10 cellular contexts compared by ENCODE assay signal in genomic region chr2:43159797-43160196, GRCh38.
DNase-seq lines count a peak whose midpoint lies in the region; ATAC-seq and TF ChIP-seq lines count a peak whose summit lies in the region.
"Had no signal": no experiment of that assay in that cellular context is flagged by ENCODE, and none has a peak within 500 bp of the region (broad histone marks: within the 10 kb centered on the region; RNA-seq: fewer than 3 reads in every experiment).

No MANE protein-coding gene starts in this region.

- intact Hi-C loops in activated CD4-positive, alpha-beta T cell treated with anti-CD3 and anti-CD28 coated beads, Interleukin-2, amount 10 ng/mL, durations not matched to agents 24 days and 14 days (cut with micrococcal nuclease), result loop anchor here (1.0 to 5.0 kb wide), 7 partner anchors 11 to 398 kb away; partner anchors contain the start of gene ZFP36L2
- intact Hi-C loops in left lung (cut with DNase I), result no loop called here

- H3K4me1 ChIP-seq in left lung (peaks cover 20 to 56% of the 10 kb centered on the region in 2 donors), stomach smooth muscle (ENCODE audit: control insufficient read depth, insufficient read depth, low read length) (peaks cover 33% of the 10 kb centered on the region)

- no peak for TF ChIP-seq CTCF in left lung (IDR thresholded peaks at IDR 0.05)
- no peak for TF ChIP-seq CTCF in chondrocyte (IDR thresholded peaks at IDR 0.05)

- H3K36me3 Mint-ChIP-seq in activated CD4-positive, alpha-beta T cell treated with anti-CD3 and anti-CD28 coated beads, Interleukin-2, amount 10 ng/mL, durations not matched to agents 24 days and 14 days (ENCODE audit: low read depth), result no peaks in the 10 kb centered on the region
- no peaks in the 10 kb centered on the region for H3K36me3 Mint-ChIP-seq in activated CD8-positive, alpha-beta T cell treated with anti-CD3 and anti-CD28 coated beads, Interleukin-2, amount 10 ng/mL, durations not matched to agents 7 days and 5 days (ENCODE audit: low read depth)
- no peaks in the 10 kb centered on the region for H3K36me3 Mint-ChIP-seq in chondrocyte (ENCODE audit: low read depth)

- H3K4me3 ChIP-seq in left lung (no peak overlapping the region), stomach smooth muscle (ENCODE audit: low read length in 2 of 2) (no peak overlapping the region)

- ATAC-seq in activated CD8-positive, alpha-beta T cell treated with anti-CD3 and anti-CD28 coated beads, Interleukin-2, amount 10 ng/mL, durations not matched to agents 7 days and 5 days, result no peak
- no peak for ATAC-seq in left lung
- no peak for ATAC-seq in HG02938 (IDR thresholded peaks at IDR 0.05; ENCODE audit: unreplicated experiment)

- H3K27me3 Mint-ChIP-seq in activated CD4-positive, alpha-beta T cell treated with anti-CD3 and anti-CD28 coated beads, Interleukin-2, amount 10 ng/mL, durations not matched to agents 24 days and 14 days, result no peaks in the 10 kb centered on the region
- H3K27me3 Mint-ChIP-seq in activated CD8-positive, alpha-beta T cell treated with anti-CD3 and anti-CD28 coated beads, Interleukin-2, amount 10 ng/mL, durations not matched to agents 7 days and 5 days (ENCODE audit: low read depth), result no peaks in the 10 kb centered on the region
- H3K27me3 Mint-ChIP-seq in chondrocyte (ENCODE audit: low read depth), result no peaks in the 10 kb centered on the region

- no peaks in the 10 kb centered on the region for H3K27me3 ChIP-seq in left lung
- H3K27me3 ChIP-seq in stomach smooth muscle (ENCODE audit: control insufficient read depth in 1 of 2, insufficient read depth in 2 of 2, low read length in 2 of 2), result no peaks in the 10 kb centered on the region

- CTCF ChIA-PET in activated CD8-positive, alpha-beta T cell treated with anti-CD3 and anti-CD28 coated beads, Interleukin-2, amount 10 ng/mL, durations not matched to agents 7 days and 5 days (lab: Charles Lee), result interaction anchor here (0.9 to 4.1 kb wide), 7 partner anchors 9 to 69 kb away, joined by 3 to 28 read pairs (median 4); no protein-coding TSS in a partner anchor

- H3K36me3 ChIP-seq in left lung, result no peaks in the 10 kb centered on the region
- no peaks in the 10 kb centered on the region for H3K36me3 ChIP-seq in stomach smooth muscle (ENCODE audit: control insufficient read depth in 2 of 2, insufficient read depth in 2 of 2, low read length in 2 of 2)

- peak overlapping the region; percentile 98 for H3K27ac Mint-ChIP-seq in activated CD4-positive, alpha-beta T cell treated with anti-CD3 and anti-CD28 coated beads, Interleukin-2, amount 10 ng/mL, durations not matched to agents 24 days and 14 days
- peak overlapping the region; percentile 95 for H3K27ac Mint-ChIP-seq in activated CD8-positive, alpha-beta T cell treated with anti-CD3 and anti-CD28 coated beads, Interleukin-2, amount 10 ng/mL, durations not matched to agents 7 days and 5 days
- no peak overlapping the region for H3K27ac Mint-ChIP-seq in chondrocyte (ENCODE audit: unreplicated experiment)

- H3K27ac ChIP-seq in left lung, result peak overlapping the region; percentile 79 to 90
- peak overlapping the region; percentile 87 for H3K27ac ChIP-seq in stomach smooth muscle (ENCODE audit: low read length)

- H3K9me3 Mint-ChIP-seq in activated CD4-positive, alpha-beta T cell treated with anti-CD3 and anti-CD28 coated beads, Interleukin-2, amount 10 ng/mL, durations not matched to agents 24 days and 14 days, result no peaks in the 10 kb centered on the region
- no peaks in the 10 kb centered on the region for H3K9me3 Mint-ChIP-seq in activated CD8-positive, alpha-beta T cell treated with anti-CD3 and anti-CD28 coated beads, Interleukin-2, amount 10 ng/mL, durations not matched to agents 7 days and 5 days (ENCODE audit: insufficient read depth)
- H3K9me3 Mint-ChIP-seq in chondrocyte (ENCODE audit: low read depth), result no peaks in the 10 kb centered on the region

- POLR2A ChIA-PET in activated CD8-positive, alpha-beta T cell treated with anti-CD3 and anti-CD28 coated beads, Interleukin-2, amount 10 ng/mL, durations not matched to agents 7 days and 5 days (lab: Charles Lee), result interaction anchor here (0.5 to 1.4 kb wide), 6 partner anchors 10 to 62 kb away, joined by 3 to 10 read pairs (median 4); no protein-coding TSS in a partner anchor

- DNase-seq in activated CD4-positive, alpha-beta T cell treated with anti-CD3 and anti-CD28 coated beads, Interleukin-2, amount 10 ng/mL, durations not matched to agents 24 days and 14 days, result peak; percentile 75
- no peak for DNase-seq in activated CD4-positive, alpha-beta T cell treated with anti-CD3 and anti-CD28 coated beads, Interleukin-2, amount 50 U/mL, for 4 hours
- no peak for DNase-seq in activated CD8-positive, alpha-beta T cell treated with anti-CD3 and anti-CD28 coated beads, Interleukin-2, amount 10 ng/mL, durations not matched to agents 7 days and 5 days
- DNase-seq in left lung (no peak), GF-D8 (lab: John Stamatoyannopoulos, UW) (no peak), chondrocyte (ENCODE audit: low spot score) (no peak)
- DNase-seq: SK-N-SH; stimulated activated CD4-positive, alpha-beta T cell treated with anti-CD3 and anti-CD28 coated beads, Interleukin-4, amount 100 ng/mL, for 1 hour had no signal

- H3K4me1 Mint-ChIP-seq in activated CD4-positive, alpha-beta T cell treated with anti-CD3 and anti-CD28 coated beads, Interleukin-2, amount 10 ng/mL, durations not matched to agents 24 days and 14 days, result peaks cover 53% of the 10 kb centered on the region
- H3K4me1 Mint-ChIP-seq in activated CD8-positive, alpha-beta T cell treated with anti-CD3 and anti-CD28 coated beads, Interleukin-2, amount 10 ng/mL, durations not matched to agents 7 days and 5 days (ENCODE audit: low read depth), result peaks cover 70% of the 10 kb centered on the region
- H3K4me1 Mint-ChIP-seq in chondrocyte (ENCODE audit: low read depth), result peaks cover 24% of the 10 kb centered on the region

- peak overlapping the region; percentile 78 for H3K4me3 Mint-ChIP-seq in activated CD4-positive, alpha-beta T cell treated with anti-CD3 and anti-CD28 coated beads, Interleukin-2, amount 10 ng/mL, durations not matched to agents 24 days and 14 days
- peak overlapping the region; percentile 27 for H3K4me3 Mint-ChIP-seq in activated CD8-positive, alpha-beta T cell treated with anti-CD3 and anti-CD28 coated beads, Interleukin-2, amount 10 ng/mL, durations not matched to agents 7 days and 5 days
- H3K4me3 Mint-ChIP-seq in chondrocyte (ENCODE audit: unreplicated experiment), result no peak overlapping the region

- no peaks in the 10 kb centered on the region for H3K9me3 ChIP-seq in left lung
- H3K9me3 ChIP-seq in stomach smooth muscle (ENCODE audit: control insufficient read depth in 2 of 2, low read length in 2 of 2), result no peaks in the 10 kb centered on the region
- H3K9me3 ChIP-seq: SK-N-SH had no signal

- no peak overlapping the region for H3K9ac ChIP-seq in stomach smooth muscle (ENCODE audit: low read length in 2 of 2)
- H3K9ac ChIP-seq: SK-N-SH had no signal
